ENCODE assay signal across 2 cellular contexts in the genomic region with DNA sequence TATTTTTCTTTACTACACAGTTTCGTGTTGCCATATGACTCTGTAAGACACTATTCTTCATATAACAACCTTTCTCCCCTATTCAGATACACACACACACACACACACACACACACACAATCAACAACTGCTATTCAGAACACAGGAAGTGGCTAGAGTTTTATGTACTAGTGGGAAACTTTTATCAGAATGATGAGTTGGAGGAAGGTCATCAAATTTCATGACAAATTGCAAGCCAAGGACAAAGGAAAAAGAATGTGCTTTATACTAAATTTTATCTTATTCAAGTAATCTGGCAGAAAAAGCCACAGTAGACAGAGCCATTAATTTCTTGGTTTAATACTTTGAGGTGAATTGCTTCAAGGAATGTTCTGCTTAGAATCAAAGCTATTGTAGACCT.
A peak's percentile ranks its signal among the peaks of the same experiment; 100 is the strongest.
TF ChIP-seq lines count a peak whose summit lies in the region.

No MANE protein-coding gene starts in this region.

TF ChIP-seq in SK-N-SH treated with all-trans-retinoic acid at 6 μM for 48 hours, 23 proteins besides CTCF, POLR2A, EP300 and RAD21 (continued from another document):
- no peak for TF ChIP-seq RARB (CRISPR knock-in tag; IDR thresholded peaks at IDR 0.05)
- TF ChIP-seq ISL1 (CRISPR knock-in tag; IDR thresholded peaks at IDR 0.05): peak; percentile 81
- TF ChIP-seq, protein P1, sequence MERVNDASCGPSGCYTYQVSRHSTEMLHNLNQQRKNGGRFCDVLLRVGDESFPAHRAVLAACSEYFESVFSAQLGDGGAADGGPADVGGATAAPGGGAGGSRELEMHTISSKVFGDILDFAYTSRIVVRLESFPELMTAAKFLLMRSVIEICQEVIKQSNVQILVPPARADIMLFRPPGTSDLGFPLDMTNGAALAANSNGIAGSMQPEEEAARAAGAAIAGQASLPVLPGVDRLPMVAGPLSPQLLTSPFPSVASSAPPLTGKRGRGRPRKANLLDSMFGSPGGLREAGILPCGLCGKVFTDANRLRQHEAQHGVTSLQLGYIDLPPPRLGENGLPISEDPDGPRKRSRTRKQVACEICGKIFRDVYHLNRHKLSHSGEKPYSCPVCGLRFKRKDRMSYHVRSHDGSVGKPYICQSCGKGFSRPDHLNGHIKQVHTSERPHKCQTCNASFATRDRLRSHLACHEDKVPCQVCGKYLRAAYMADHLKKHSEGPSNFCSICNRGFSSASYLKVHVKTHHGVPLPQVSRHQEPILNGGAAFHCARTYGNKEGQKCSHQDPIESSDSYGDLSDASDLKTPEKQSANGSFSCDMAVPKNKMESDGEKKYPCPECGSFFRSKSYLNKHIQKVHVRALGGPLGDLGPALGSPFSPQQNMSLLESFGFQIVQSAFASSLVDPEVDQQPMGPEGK (CRISPR knock-in tag; IDR thresholded peaks at IDR 0.05; ENCODE audit: borderline replicate concordance): 0 out of 2 replicates have a peak, but pooled peaks have one; percentile 41
- no peak for TF ChIP-seq ARNTL (CRISPR knock-in tag; IDR thresholded peaks at IDR 0.05; ENCODE audit: borderline replicate concordance, low read depth)
- no peak for TF ChIP-seq ZNF565 (CRISPR knock-in tag; conservative IDR thresholded peaks at IDR 0.05; ENCODE audit: low read depth)
- no peak for TF ChIP-seq BACH2 (CRISPR knock-in tag; IDR thresholded peaks at IDR 0.05; ENCODE audit: borderline replicate concordance)
- no peak for TF ChIP-seq TCF4 (CRISPR knock-in tag; IDR thresholded peaks at IDR 0.05; ENCODE audit: borderline replicate concordance)
- TF ChIP-seq SNAI2 (CRISPR knock-in tag; IDR thresholded peaks at IDR 0.05): no peak
- TF ChIP-seq, protein P2, sequence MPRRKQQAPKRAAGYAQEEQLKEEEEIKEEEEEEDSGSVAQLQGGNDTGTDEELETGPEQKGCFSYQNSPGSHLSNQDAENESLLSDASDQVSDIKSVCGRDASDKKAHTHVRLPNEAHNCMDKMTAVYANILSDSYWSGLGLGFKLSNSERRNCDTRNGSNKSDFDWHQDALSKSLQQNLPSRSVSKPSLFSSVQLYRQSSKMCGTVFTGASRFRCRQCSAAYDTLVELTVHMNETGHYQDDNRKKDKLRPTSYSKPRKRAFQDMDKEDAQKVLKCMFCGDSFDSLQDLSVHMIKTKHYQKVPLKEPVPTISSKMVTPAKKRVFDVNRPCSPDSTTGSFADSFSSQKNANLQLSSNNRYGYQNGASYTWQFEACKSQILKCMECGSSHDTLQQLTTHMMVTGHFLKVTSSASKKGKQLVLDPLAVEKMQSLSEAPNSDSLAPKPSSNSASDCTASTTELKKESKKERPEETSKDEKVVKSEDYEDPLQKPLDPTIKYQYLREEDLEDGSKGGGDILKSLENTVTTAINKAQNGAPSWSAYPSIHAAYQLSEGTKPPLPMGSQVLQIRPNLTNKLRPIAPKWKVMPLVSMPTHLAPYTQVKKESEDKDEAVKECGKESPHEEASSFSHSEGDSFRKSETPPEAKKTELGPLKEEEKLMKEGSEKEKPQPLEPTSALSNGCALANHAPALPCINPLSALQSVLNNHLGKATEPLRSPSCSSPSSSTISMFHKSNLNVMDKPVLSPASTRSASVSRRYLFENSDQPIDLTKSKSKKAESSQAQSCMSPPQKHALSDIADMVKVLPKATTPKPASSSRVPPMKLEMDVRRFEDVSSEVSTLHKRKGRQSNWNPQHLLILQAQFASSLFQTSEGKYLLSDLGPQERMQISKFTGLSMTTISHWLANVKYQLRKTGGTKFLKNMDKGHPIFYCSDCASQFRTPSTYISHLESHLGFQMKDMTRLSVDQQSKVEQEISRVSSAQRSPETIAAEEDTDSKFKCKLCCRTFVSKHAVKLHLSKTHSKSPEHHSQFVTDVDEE (CRISPR knock-in tag; IDR thresholded peaks at IDR 0.05): no peak
- TF ChIP-seq, protein P3, sequence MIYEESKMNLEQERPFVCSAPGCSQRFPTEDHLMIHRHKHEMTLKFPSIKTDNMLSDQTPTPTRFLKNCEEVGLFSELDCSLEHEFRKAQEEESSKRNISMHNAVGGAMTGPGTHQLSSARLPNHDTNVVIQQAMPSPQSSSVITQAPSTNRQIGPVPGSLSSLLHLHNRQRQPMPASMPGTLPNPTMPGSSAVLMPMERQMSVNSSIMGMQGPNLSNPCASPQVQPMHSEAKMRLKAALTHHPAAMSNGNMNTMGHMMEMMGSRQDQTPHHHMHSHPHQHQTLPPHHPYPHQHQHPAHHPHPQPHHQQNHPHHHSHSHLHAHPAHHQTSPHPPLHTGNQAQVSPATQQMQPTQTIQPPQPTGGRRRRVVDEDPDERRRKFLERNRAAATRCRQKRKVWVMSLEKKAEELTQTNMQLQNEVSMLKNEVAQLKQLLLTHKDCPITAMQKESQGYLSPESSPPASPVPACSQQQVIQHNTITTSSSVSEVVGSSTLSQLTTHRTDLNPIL (CRISPR knock-in tag; IDR thresholded peaks at IDR 0.05; ENCODE audit: low read depth): peak; percentile 45; the same call in 1 of the 2 replicates
- no peak for TF ChIP-seq OSR1 (CRISPR knock-in tag; IDR thresholded peaks at IDR 0.05)
- TF ChIP-seq TOX (CRISPR knock-in tag; IDR thresholded peaks at IDR 0.05; ENCODE audit: borderline replicate concordance): no peak
- no peak for TF ChIP-seq CSDC2 (CRISPR knock-in tag; IDR thresholded peaks at IDR 0.05)
- no peak for TF ChIP-seq GLIS3 (CRISPR knock-in tag; IDR thresholded peaks at IDR 0.05)
- TF ChIP-seq ZFP30 (CRISPR knock-in tag; IDR thresholded peaks at IDR 0.05): no peak
- TF ChIP-seq PPARA (CRISPR knock-in tag; IDR thresholded peaks at IDR 0.05; ENCODE audit: borderline replicate concordance): no peak
- TF ChIP-seq ESRRG (CRISPR knock-in tag; IDR thresholded peaks at IDR 0.05): no peak
- TF ChIP-seq, protein P4, sequence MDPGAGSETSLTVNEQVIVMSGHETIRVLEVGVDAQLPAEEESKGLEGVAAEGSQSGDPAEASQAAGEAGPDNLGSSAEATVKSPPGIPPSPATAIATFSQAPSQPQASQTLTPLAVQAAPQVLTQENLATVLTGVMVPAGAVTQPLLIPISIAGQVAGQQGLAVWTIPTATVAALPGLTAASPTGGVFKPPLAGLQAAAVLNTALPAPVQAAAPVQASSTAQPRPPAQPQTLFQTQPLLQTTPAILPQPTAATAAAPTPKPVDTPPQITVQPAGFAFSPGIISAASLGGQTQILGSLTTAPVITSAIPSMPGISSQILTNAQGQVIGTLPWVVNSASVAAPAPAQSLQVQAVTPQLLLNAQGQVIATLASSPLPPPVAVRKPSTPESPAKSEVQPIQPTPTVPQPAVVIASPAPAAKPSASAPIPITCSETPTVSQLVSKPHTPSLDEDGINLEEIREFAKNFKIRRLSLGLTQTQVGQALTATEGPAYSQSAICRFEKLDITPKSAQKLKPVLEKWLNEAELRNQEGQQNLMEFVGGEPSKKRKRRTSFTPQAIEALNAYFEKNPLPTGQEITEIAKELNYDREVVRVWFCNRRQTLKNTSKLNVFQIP (CRISPR knock-in tag; IDR thresholded peaks at IDR 0.05; ENCODE audit: borderline replicate concordance, low read depth): no peak

TF ChIP-seq in SK-N-SH, 30 proteins besides CTCF, POLR2A, EP300 and RAD21:
- TF ChIP-seq, protein P5, sequence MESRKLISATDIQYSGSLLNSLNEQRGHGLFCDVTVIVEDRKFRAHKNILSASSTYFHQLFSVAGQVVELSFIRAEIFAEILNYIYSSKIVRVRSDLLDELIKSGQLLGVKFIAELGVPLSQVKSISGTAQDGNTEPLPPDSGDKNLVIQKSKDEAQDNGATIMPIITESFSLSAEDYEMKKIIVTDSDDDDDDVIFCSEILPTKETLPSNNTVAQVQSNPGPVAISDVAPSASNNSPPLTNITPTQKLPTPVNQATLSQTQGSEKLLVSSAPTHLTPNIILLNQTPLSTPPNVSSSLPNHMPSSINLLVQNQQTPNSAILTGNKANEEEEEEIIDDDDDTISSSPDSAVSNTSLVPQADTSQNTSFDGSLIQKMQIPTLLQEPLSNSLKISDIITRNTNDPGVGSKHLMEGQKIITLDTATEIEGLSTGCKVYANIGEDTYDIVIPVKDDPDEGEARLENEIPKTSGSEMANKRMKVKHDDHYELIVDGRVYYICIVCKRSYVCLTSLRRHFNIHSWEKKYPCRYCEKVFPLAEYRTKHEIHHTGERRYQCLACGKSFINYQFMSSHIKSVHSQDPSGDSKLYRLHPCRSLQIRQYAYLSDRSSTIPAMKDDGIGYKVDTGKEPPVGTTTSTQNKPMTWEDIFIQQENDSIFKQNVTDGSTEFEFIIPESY (IDR thresholded peaks at IDR 0.05; ENCODE audit: borderline replicate concordance, low read depth): no peak
- TF ChIP-seq MEF2A (IDR thresholded peaks at IDR 0.05; ENCODE audit: borderline replicate concordance, low read depth) (no peak), EZH2phosphoT487 (IDR thresholded peaks at IDR 0.05; ENCODE audit: borderline replicate concordance, low read depth) (no peak), POLR2AphosphoS5 (IDR thresholded peaks at IDR 0.05; ENCODE audit: low read depth, low read length) (no peak), YY1 (IDR thresholded peaks at IDR 0.05; ENCODE audit: low read depth) (no peak), FOXM1 (IDR thresholded peaks at IDR 0.05; ENCODE audit: low read depth) (no peak), SMC3 (IDR thresholded peaks at IDR 0.05; ENCODE audit: low read depth, low read length) (no peak), FOSL2 (IDR thresholded peaks at IDR 0.05; ENCODE audit: borderline replicate concordance, low read depth) (no peak), RXRA (IDR thresholded peaks at IDR 0.05; ENCODE audit: borderline replicate concordance, low read depth) (no peak), TAF1 (IDR thresholded peaks at IDR 0.05; ENCODE audit: borderline replicate concordance, low read depth, low read length) (no peak)
- TF ChIP-seq, protein P6, sequence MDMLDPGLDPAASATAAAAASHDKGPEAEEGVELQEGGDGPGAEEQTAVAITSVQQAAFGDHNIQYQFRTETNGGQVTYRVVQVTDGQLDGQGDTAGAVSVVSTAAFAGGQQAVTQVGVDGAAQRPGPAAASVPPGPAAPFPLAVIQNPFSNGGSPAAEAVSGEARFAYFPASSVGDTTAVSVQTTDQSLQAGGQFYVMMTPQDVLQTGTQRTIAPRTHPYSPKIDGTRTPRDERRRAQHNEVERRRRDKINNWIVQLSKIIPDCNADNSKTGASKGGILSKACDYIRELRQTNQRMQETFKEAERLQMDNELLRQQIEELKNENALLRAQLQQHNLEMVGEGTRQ (IDR thresholded peaks at IDR 0.05; ENCODE audit: borderline replicate concordance, low read depth, low read length): no peak
- TF ChIP-seq, protein P7, sequence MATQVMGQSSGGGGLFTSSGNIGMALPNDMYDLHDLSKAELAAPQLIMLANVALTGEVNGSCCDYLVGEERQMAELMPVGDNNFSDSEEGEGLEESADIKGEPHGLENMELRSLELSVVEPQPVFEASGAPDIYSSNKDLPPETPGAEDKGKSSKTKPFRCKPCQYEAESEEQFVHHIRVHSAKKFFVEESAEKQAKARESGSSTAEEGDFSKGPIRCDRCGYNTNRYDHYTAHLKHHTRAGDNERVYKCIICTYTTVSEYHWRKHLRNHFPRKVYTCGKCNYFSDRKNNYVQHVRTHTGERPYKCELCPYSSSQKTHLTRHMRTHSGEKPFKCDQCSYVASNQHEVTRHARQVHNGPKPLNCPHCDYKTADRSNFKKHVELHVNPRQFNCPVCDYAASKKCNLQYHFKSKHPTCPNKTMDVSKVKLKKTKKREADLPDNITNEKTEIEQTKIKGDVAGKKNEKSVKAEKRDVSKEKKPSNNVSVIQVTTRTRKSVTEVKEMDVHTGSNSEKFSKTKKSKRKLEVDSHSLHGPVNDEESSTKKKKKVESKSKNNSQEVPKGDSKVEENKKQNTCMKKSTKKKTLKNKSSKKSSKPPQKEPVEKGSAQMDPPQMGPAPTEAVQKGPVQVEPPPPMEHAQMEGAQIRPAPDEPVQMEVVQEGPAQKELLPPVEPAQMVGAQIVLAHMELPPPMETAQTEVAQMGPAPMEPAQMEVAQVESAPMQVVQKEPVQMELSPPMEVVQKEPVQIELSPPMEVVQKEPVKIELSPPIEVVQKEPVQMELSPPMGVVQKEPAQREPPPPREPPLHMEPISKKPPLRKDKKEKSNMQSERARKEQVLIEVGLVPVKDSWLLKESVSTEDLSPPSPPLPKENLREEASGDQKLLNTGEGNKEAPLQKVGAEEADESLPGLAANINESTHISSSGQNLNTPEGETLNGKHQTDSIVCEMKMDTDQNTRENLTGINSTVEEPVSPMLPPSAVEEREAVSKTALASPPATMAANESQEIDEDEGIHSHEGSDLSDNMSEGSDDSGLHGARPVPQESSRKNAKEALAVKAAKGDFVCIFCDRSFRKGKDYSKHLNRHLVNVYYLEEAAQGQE (IDR thresholded peaks at IDR 0.05; ENCODE audit: low read depth, low read length): no peak
- TF ChIP-seq, protein P8, sequence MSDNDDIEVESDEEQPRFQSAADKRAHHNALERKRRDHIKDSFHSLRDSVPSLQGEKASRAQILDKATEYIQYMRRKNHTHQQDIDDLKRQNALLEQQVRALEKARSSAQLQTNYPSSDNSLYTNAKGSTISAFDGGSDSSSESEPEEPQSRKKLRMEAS (IDR thresholded peaks at IDR 0.05; ENCODE audit: low read depth): no peak
- TF ChIP-seq, protein P9, sequence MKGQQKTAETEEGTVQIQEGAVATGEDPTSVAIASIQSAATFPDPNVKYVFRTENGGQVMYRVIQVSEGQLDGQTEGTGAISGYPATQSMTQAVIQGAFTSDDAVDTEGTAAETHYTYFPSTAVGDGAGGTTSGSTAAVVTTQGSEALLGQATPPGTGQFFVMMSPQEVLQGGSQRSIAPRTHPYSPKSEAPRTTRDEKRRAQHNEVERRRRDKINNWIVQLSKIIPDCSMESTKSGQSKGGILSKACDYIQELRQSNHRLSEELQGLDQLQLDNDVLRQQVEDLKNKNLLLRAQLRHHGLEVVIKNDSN (IDR thresholded peaks at IDR 0.05; ENCODE audit: borderline replicate concordance, low read depth): no peak
